In genomic region chr16:30656974-30657865, GRCh38 we compare ENCODE assay signal across 8 cellular contexts. TPM values are rescaled to one million over a fixed set of nuclear protein-coding genes. Genes with fewer than 3 reads are reported as not detected.
DNase-seq lines count a peak whose midpoint lies in the region; ATAC-seq and TF ChIP-seq lines count a peak whose summit lies in the region.

No MANE protein-coding gene starts in this region.

- no peaks in the 10 kb centered on the region for H3K9me3 Mint-ChIP-seq in stimulated activated naive CD8-positive, alpha-beta T cell treated with anti-CD3 and anti-CD28 coated beads, Interleukin-15, Interleukin-2, amounts not matched to agents 100 ng/mL and 50 ng/mL, for 24 hours

- H3K9me3 ChIP-seq in WERI-Rb-1 (ENCODE audit: severe bottlenecking) (no peaks in the 10 kb centered on the region), spleen (no peaks in the 10 kb centered on the region)

- H3K27me3 Mint-ChIP-seq in stimulated activated naive CD8-positive, alpha-beta T cell treated with anti-CD3 and anti-CD28 coated beads, Interleukin-15, Interleukin-2, amounts not matched to agents 100 ng/mL and 50 ng/mL, for 24 hours, result no peaks in the 10 kb centered on the region

- peak overlapping the region; percentile 94 for H3K27ac Mint-ChIP-seq in stimulated activated naive CD8-positive, alpha-beta T cell treated with anti-CD3 and anti-CD28 coated beads, Interleukin-15, Interleukin-2, amounts not matched to agents 100 ng/mL and 50 ng/mL, for 24 hours

- WGBS in spleen, 5 donors, result 39 to 71% (median 43%) methylated on average over 19 to 32 of the region's 32 CpGs
- WGBS in lower leg skin, 2 donors, result 37 to 41% methylated on average over 24 to 26 of the region's 32 CpGs

- H3K4me3 ChIP-seq in WERI-Rb-1 (ENCODE audit: low read depth, low read length), result peak overlapping the region; percentile 50
- H3K4me3 ChIP-seq in spleen, result peak overlapping the region in 7 of 8 donors; percentile 29 to 93 (median 51)
- H3K4me3 ChIP-seq in lower leg skin (ENCODE audit: low read depth, poor library complexity, severe bottlenecking), result no peak overlapping the region

- peaks cover 51% of the 10 kb centered on the region for H3K4me1 Mint-ChIP-seq in stimulated activated naive CD8-positive, alpha-beta T cell treated with anti-CD3 and anti-CD28 coated beads, Interleukin-15, Interleukin-2, amounts not matched to agents 100 ng/mL and 50 ng/mL, for 24 hours (ENCODE audit: low read depth)

- H3K27me3 ChIP-seq in WERI-Rb-1 (ENCODE audit: insufficient read depth, low read depth, severe bottlenecking), result no peaks in the 10 kb centered on the region
- no peaks in the 10 kb centered on the region for H3K27me3 ChIP-seq in spleen (replicated peaks in 1 of 7)

- TF ChIP-seq POLR2A in spleen (IDR thresholded peaks at IDR 0.05), result no peak
- TF ChIP-seq POLR2A in lower leg skin (IDR thresholded peaks at IDR 0.05), result no peak

- peaks cover 25 to 72% (median 50%) of the 10 kb centered on the region in 6 donors for H3K4me1 ChIP-seq in spleen

- peak overlapping the region; percentile 82 for H3K4me3 Mint-ChIP-seq in stimulated activated naive CD8-positive, alpha-beta T cell treated with anti-CD3 and anti-CD28 coated beads, Interleukin-15, Interleukin-2, amounts not matched to agents 100 ng/mL and 50 ng/mL, for 24 hours

- intact Hi-C loops in spleen (cut with DNase I; ENCODE audit: low total_unique reads), result loop anchor here (5.0 kb wide), 1 partner anchor 35 kb away; no protein-coding TSS in a partner anchor
- intact Hi-C loops in lower leg skin (cut with DNase I; ENCODE audit: low total_unique reads), result no loop called here

- no peak for ATAC-seq in stimulated activated naive CD8-positive, alpha-beta T cell treated with anti-CD3 and anti-CD28 coated beads, Interleukin-15, Interleukin-2, amounts not matched to agents 100 U/mL and 50 U/mL, for 24 hours

- H3K36me3 ChIP-seq in WERI-Rb-1, result peaks cover 65% of the 10 kb centered on the region
- peaks cover 0 to 67% (median 51%) of the 10 kb centered on the region in 6 donors for H3K36me3 ChIP-seq in spleen

- TF ChIP-seq CTCF in WERI-Rb-1 (IDR thresholded peaks at IDR 0.05; ENCODE audit: low read depth, low read length) (no peak), spleen (IDR thresholded peaks at IDR 0.05 in 8 of 11, conservative IDR thresholded peaks at IDR 0.05 in 3 of 11) (no peak), lower leg skin (IDR thresholded peaks at IDR 0.05) (no peak)

- no peak for DNase-seq in stimulated activated naive CD8-positive, alpha-beta T cell treated with anti-CD3 and anti-CD28 coated beads, Interleukin-15, Interleukin-2, amounts not matched to agents 100 U/mL and 50 U/mL, for 24 hours
- DNase-seq in WERI-Rb-1, result no peak
- peak; percentile 57 for DNase-seq in hepatic stellate cell (ENCODE audit: low spot score)
- peak; percentile 77 for DNase-seq in spleen
- no peak for DNase-seq in activated CD8-positive, alpha-beta memory T cell treated with anti-CD3 and anti-CD28 coated beads, Interleukin-2, amount 50 U/mL, for 48 hours
- no peak for DNase-seq in NCI-H2196 (lab: John Stamatoyannopoulos, UW; ENCODE audit: unreplicated experiment)
- no peak for DNase-seq in lower leg skin (ENCODE audit: low spot score in 2 of 2)

- H3K27ac ChIP-seq in WERI-Rb-1 (peak overlapping the region; percentile 77), spleen (peak overlapping the region; percentile 43 to 100 (median 99))

- peaks cover 58% of the 10 kb centered on the region for H3K36me3 Mint-ChIP-seq in stimulated activated naive CD8-positive, alpha-beta T cell treated with anti-CD3 and anti-CD28 coated beads, Interleukin-15, Interleukin-2, amounts not matched to agents 100 ng/mL and 50 ng/mL, for 24 hours (ENCODE audit: low read depth)

RNA-seq across cellular contexts. Expression of gene FBRS, which starts 1.0 kb away (rescaled TPM):
- total RNA-seq in spleen (100 to 1,000 TPM in 4 of 7 donors, 10 to 100 TPM in 3; 47.5 to 118 (median 102) TPM), lower leg skin (100 to 1,000 TPM in 1 of 4 donors, 10 to 100 TPM in 3; 51.0 to 103 (median 58.3) TPM)
- 10 to 100 TPM; 25.8 to 62.7 (median 43.7) TPM for polyA plus RNA-seq in spleen

RNA-seq across cellular contexts. Expression of gene PRR14, which starts 6.5 kb away (rescaled TPM):
- total RNA-seq in spleen, result 10 to 100 TPM; 51.2 to 77.8 (median 61.8) TPM
- polyA plus RNA-seq in spleen, result 100 to 1,000 TPM in 2 of 3 donors, 10 to 100 TPM in 1; 68.4 to 178 (median 148) TPM
- total RNA-seq in lower leg skin, result 10 to 100 TPM; 23.8 to 67.5 (median 37.1) TPM

RNA-seq across cellular contexts. Expression of gene SRCAP, which starts 41.8 kb away (rescaled TPM):
- total RNA-seq in spleen (10 to 100 TPM; 52.8 to 85.7 (median 72.7) TPM), lower leg skin (10 to 100 TPM; 21.7 to 44.0 (median 33.7) TPM)
- 10 to 100 TPM in 1 of 3 donors, 1 to 10 TPM in 2; 1.2 to 19.0 (median 1.4) TPM for polyA plus RNA-seq in spleen

RNA-seq across cellular contexts. Expression of gene ZNF689, which starts 47.0 kb away (rescaled TPM):
- total RNA-seq in spleen (10 to 100 TPM in 5 of 7 donors, 1 to 10 TPM in 2; 6.3 to 14.6 (median 11.4) TPM), lower leg skin (1 to 10 TPM; 3.2 to 9.1 (median 6.7) TPM)
- polyA plus RNA-seq in spleen, result 1 to 10 TPM; 3.5 to 5.0 (median 3.7) TPM

Comparison
In these comparisons a context has a peak if more than half of its experiments do, and no peak if none do; other contexts are left out.
1. DNase-seq: peak in hepatic stellate cell (single experiment) and spleen (single experiment); none in stimulated activated naive CD8-positive, alpha-beta T cell treated with anti-CD3 and anti-CD28 coated beads, Interleukin-15, Interleukin-2, amounts not matched to agents 100 U/mL and 50 U/mL, for 24 hours (single experiment), WERI-Rb-1 (single experiment), activated CD8-positive, alpha-beta memory T cell treated with anti-CD3 and anti-CD28 coated beads, Interleukin-2, amount 50 U/mL, for 48 hours (single experiment), NCI-H2196 (single experiment) and lower leg skin (0 of 2).